In the genomic region with DNA sequence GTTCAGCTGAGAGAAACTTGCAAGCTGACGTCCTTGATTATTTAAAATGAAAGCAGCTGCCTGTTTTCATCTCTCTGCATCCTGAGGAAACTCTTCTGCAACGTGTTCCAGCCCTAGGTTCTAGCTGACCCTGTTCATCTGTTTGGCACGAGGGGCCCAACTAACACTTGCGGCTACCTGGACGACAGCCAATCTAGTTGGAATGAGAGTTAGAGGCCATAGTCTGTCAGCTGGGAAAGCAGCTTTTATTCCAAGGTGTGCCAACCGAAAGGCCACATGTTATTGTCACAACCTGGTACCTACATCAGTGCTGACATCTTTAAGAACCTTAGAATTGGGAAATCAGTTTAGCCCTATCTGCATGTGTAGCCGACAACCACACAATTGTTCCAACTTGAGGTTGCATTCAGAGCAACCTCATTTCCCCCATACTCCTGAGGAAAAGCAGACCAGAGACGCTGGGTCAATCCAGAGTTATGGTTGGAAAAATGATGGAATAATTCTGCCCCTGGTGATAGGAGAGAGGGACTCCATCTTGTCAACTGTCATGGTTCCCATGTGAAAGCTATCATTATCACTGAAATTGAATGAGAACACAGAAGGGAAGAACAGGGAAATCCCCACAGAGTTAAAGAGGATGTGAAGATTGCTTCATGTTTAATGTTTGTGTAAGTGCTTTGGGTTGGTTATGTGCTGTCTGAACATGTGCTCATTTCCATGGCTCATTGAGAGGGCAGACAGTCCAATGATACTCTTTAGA, we compare ENCODE assay signal across 1 cellular context.
TF ChIP-seq lines count a peak whose summit lies in the region.

No MANE protein-coding gene starts in this region.

TF ChIP-seq in HepG2, 621 proteins besides CTCF, POLR2A, EP300 and RAD21 (continued from another document):
- TF ChIP-seq SALL2 (CRISPR knock-in tag; IDR thresholded peaks at IDR 0.05), result no peak
- no peak for TF ChIP-seq SOX5 (CRISPR knock-in tag; IDR thresholded peaks at IDR 0.05; ENCODE audit: borderline replicate concordance)
- no peak for TF ChIP-seq ZNF44 (CRISPR knock-in tag; IDR thresholded peaks at IDR 0.05)
- TF ChIP-seq, protein P1, sequence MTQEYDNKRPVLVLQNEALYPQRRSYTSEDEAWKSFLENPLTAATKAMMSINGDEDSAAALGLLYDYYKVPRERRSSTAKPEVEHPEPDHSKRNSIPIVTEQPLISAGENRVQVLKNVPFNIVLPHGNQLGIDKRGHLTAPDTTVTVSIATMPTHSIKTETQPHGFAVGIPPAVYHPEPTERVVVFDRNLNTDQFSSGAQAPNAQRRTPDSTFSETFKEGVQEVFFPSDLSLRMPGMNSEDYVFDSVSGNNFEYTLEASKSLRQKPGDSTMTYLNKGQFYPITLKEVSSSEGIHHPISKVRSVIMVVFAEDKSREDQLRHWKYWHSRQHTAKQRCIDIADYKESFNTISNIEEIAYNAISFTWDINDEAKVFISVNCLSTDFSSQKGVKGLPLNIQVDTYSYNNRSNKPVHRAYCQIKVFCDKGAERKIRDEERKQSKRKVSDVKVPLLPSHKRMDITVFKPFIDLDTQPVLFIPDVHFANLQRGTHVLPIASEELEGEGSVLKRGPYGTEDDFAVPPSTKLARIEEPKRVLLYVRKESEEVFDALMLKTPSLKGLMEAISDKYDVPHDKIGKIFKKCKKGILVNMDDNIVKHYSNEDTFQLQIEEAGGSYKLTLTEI (CRISPR knock-in tag; conservative IDR thresholded peaks at IDR 0.05), result no peak
- TF ChIP-seq, protein P2, sequence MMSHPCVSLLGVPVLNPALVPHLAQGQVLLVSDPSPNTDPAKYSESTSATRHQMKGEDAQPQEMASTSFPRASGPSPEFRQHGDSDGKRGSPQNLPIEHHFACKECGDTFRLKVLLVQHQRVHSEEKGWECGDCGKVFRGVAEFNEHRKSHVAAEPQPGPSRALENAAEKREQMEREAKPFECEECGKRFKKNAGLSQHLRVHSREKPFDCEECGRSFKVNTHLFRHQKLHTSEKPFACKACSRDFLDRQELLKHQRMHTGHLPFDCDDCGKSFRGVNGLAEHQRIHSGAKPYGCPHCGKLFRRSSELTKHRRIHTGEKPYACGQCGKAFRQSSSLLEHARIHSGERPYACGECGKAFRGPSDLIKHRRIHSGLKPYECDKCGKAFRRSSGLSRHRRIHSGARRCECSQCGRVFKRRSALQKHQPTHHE (CRISPR knock-in tag; IDR thresholded peaks at IDR 0.05; ENCODE audit: borderline replicate concordance), result no peak
- no peak for TF ChIP-seq KLF16 (CRISPR knock-in tag; IDR thresholded peaks at IDR 0.05)
- no peak for TF ChIP-seq SOX6 (IDR thresholded peaks at IDR 0.05)
- no peak for TF ChIP-seq SOX6 (CRISPR knock-in tag; IDR thresholded peaks at IDR 0.05)
- TF ChIP-seq, protein P3, sequence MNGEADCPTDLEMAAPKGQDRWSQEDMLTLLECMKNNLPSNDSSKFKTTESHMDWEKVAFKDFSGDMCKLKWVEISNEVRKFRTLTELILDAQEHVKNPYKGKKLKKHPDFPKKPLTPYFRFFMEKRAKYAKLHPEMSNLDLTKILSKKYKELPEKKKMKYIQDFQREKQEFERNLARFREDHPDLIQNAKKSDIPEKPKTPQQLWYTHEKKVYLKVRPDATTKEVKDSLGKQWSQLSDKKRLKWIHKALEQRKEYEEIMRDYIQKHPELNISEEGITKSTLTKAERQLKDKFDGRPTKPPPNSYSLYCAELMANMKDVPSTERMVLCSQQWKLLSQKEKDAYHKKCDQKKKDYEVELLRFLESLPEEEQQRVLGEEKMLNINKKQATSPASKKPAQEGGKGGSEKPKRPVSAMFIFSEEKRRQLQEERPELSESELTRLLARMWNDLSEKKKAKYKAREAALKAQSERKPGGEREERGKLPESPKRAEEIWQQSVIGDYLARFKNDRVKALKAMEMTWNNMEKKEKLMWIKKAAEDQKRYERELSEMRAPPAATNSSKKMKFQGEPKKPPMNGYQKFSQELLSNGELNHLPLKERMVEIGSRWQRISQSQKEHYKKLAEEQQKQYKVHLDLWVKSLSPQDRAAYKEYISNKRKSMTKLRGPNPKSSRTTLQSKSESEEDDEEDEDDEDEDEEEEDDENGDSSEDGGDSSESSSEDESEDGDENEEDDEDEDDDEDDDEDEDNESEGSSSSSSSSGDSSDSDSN (CRISPR knock-in tag; IDR thresholded peaks at IDR 0.05), result no peak
- TF ChIP-seq ZNF430 (CRISPR knock-in tag; IDR thresholded peaks at IDR 0.05), result 0 out of 2 replicates have a peak, but pooled peaks have one; percentile 16
- peak; percentile 38 for TF ChIP-seq SALL1 (CRISPR knock-in tag; IDR thresholded peaks at IDR 0.05)
- TF ChIP-seq HMGA1 (CRISPR knock-in tag; conservative IDR thresholded peaks at IDR 0.05), result no peak
- TF ChIP-seq ZNF136 (CRISPR knock-in tag; IDR thresholded peaks at IDR 0.05; ENCODE audit: low read depth), result no peak
- TF ChIP-seq ZMYM4 (CRISPR knock-in tag; IDR thresholded peaks at IDR 0.05), result 0 out of 2 replicates have a peak, but pooled peaks have one; percentile 35
- TF ChIP-seq ZNF232 (CRISPR knock-in tag; IDR thresholded peaks at IDR 0.05; ENCODE audit: borderline replicate concordance), result no peak
- TF ChIP-seq ZNF605 (CRISPR knock-in tag; IDR thresholded peaks at IDR 0.05), result peak; percentile 97
- no peak for TF ChIP-seq ZNF709 (CRISPR knock-in tag; IDR thresholded peaks at IDR 0.05)
- TF ChIP-seq, protein P4, sequence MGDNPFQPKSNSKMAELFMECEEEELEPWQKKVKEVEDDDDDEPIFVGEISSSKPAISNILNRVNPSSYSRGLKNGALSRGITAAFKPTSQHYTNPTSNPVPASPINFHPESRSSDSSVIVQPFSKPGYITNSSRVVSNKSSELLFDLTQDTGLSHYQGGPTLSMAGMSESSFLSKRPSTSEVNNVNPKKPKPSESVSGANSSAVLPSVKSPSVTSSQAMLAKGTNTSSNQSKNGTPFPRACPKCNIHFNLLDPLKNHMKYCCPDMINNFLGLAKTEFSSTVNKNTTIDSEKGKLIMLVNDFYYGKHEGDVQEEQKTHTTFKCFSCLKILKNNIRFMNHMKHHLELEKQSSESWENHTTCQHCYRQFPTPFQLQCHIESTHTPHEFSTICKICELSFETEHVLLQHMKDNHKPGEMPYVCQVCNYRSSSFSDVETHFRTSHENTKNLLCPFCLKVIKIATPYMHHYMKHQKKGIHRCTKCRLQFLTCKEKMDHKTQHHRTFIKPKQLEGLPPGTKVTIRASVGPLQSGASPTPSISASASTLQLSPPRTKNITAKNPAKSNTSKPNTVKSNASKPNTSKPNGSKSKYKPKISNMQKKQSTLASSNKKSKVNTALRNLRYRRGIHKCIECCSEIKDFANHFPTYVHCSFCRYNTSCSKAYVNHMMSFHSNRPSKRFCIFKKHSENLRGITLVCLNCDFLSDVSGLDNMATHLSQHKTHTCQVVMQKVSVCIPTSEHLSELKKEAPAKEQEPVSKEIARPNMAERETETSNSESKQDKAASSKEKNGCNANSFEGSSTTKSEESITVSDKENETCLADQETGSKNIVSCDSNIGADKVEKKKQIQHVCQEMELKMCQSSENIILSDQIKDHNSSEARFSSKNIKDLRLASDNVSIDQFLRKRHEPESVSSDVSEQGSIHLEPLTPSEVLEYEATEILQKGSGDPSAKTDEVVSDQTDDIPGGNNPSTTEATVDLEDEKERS (CRISPR knock-in tag; IDR thresholded peaks at IDR 0.05), result no peak
- TF ChIP-seq, protein P5, sequence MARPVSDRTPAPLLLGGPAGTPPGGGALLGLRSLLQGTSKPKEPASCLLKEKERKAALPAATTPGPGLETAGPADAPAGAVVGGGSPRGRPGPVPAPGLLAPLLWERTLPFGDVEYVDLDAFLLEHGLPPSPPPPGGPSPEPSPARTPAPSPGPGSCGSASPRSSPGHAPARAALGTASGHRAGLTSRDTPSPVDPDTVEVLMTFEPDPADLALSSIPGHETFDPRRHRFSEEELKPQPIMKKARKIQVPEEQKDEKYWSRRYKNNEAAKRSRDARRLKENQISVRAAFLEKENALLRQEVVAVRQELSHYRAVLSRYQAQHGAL (CRISPR knock-in tag; IDR thresholded peaks at IDR 0.05; ENCODE audit: not compliant biosample characterization), result no peak
- no peak for TF ChIP-seq PAX8 (CRISPR knock-in tag; IDR thresholded peaks at IDR 0.05; ENCODE audit: borderline replicate concordance)
- TF ChIP-seq RARG (CRISPR knock-in tag; IDR thresholded peaks at IDR 0.05; ENCODE audit: low read depth), result no peak
- TF ChIP-seq, protein P6, sequence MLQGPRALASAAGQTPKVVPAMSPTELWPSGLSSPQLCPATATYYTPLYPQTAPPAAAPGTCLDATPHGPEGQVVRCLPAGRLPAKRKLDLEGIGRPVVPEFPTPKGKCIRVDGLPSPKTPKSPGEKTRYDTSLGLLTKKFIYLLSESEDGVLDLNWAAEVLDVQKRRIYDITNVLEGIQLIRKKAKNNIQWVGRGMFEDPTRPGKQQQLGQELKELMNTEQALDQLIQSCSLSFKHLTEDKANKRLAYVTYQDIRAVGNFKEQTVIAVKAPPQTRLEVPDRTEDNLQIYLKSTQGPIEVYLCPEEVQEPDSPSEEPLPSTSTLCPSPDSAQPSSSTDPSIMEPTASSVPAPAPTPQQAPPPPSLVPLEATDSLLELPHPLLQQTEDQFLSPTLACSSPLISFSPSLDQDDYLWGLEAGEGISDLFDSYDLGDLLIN (CRISPR knock-in tag; IDR thresholded peaks at IDR 0.05; ENCODE audit: borderline replicate concordance), result no peak
- TF ChIP-seq, protein P7, sequence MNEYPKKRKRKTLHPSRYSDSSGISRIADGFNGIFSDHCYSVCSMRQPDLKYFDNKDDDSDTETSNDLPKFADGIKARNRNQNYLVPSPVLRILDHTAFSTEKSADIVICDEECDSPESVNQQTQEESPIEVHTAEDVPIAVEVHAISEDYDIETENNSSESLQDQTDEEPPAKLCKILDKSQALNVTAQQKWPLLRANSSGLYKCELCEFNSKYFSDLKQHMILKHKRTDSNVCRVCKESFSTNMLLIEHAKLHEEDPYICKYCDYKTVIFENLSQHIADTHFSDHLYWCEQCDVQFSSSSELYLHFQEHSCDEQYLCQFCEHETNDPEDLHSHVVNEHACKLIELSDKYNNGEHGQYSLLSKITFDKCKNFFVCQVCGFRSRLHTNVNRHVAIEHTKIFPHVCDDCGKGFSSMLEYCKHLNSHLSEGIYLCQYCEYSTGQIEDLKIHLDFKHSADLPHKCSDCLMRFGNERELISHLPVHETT (CRISPR knock-in tag; conservative IDR thresholded peaks at IDR 0.05), result no peak
- no peak for TF ChIP-seq PHF8 (CRISPR knock-in tag; IDR thresholded peaks at IDR 0.05)
- TF ChIP-seq YEATS2 (CRISPR knock-in tag; IDR thresholded peaks at IDR 0.05; ENCODE audit: borderline replicate concordance), result no peak
- no peak for TF ChIP-seq ZMYM2 (CRISPR knock-in tag; IDR thresholded peaks at IDR 0.05)
- no peak for TF ChIP-seq HNRNPLL (IDR thresholded peaks at IDR 0.05; ENCODE audit: low read depth, low read length, poor library complexity, severe bottlenecking)
TF ChIP-seq in HepG2: peak in this region for 10.
